In genomic region chr4:68700152-68700551, GRCh38 we compare ENCODE assay signal across 38 cellular contexts. TPM values are rescaled to one million over a fixed set of nuclear protein-coding genes. Genes with fewer than 3 reads are reported as not detected.
"Had no signal": no experiment of that assay in that cellular context is flagged by ENCODE, and none has a peak within 500 bp of the region (broad histone marks: within the 10 kb centered on the region; RNA-seq: fewer than 3 reads in every experiment).

No MANE protein-coding gene starts in this region.

- H3K27ac ChIP-seq: adrenal gland, ascending aorta, body of pancreas, brain microvascular endothelial cell, breast epithelium, cardiac muscle cell had no signal

- ATAC-seq: activated naive CD4-positive, alpha-beta T cell treated with anti-CD3 and anti-CD28 coated beads, Interleukin-2, amount 50 U/mL, for 72 hours; activated naive CD8-positive, alpha-beta T cell treated with anti-CD3 and anti-CD28 coated beads, Interleukin-2, amount 50 U/mL, for 24 hours; activated T-cell treated with anti-CD3 and anti-CD28 coated beads, Interleukin-2, amount 50 U/mL, for 4 hours; activated T-cell treated with anti-CD3 and anti-CD28 coated beads, Interleukin-2, amount 50 U/mL, for 72 hours; activated T-helper 17 cell treated with anti-CD3 and anti-CD28 coated beads, Interleukin-2, amount 50 U/mL, for 72 hours; body of pancreas had no signal

- H3K4me3 ChIP-seq: adrenal gland, ascending aorta, body of pancreas, breast epithelium, cardiac muscle cell had no signal

- H3K36me3 ChIP-seq: adrenal gland, ascending aorta, brain microvascular endothelial cell, breast epithelium, cardiac muscle cell had no signal

- H3K4me1 ChIP-seq: adrenal gland, ascending aorta, body of pancreas, breast epithelium had no signal

- DNase-seq: activated effector memory CD4-positive, alpha-beta T cell treated with anti-CD3 and anti-CD28 coated beads, Interleukin-2, amount 50 U/mL, for 16 hours; activated effector memory CD4-positive, alpha-beta T cell treated with Interleukin-2 at 50 U/mL for 16 hours; activated gamma-delta T cell; activated gamma-delta T cell treated with Interleukin-2 at 50 U/mL for 16 hours; activated naive CD4-positive, alpha-beta T cell; activated naive CD4-positive, alpha-beta T cell treated with anti-CD3 and anti-CD28 coated beads for 36 hours; activated naive CD4-positive, alpha-beta T cell treated with anti-CD3 and anti-CD28 coated beads, Interleukin-2, amount 10 ng/mL, durations not matched to agents 7 days and 5 days; activated naive CD4-positive, alpha-beta T cell treated with anti-CD3 and anti-CD28 coated beads, Interleukin-2, amount 50 U/mL, for 16 hours; activated naive CD4-positive, alpha-beta T cell treated with Interleukin-2 at 50 U/mL for 16 hours; activated naive CD8-positive, alpha-beta T cell treated with anti-CD3 and anti-CD28 coated beads for 36 hours; activated naive CD8-positive, alpha-beta T cell treated with anti-CD3 and anti-CD28 coated beads, Interleukin-2, amount 10 ng/mL, durations not matched to agents 7 days and 5 days; activated naive CD8-positive, alpha-beta T cell treated with anti-CD3 and anti-CD28 coated beads, Interleukin-2, amount 50 U/mL, for 24 hours; activated T-cell treated with anti-CD3 and anti-CD28 coated beads, Interleukin-2, amount 50 U/mL, for 24 hours; activated T-cell treated with anti-CD3 and anti-CD28 coated beads, Interleukin-2, amount 50 U/mL, for 4 hours; activated T-cell treated with anti-CD3 and anti-CD28 coated beads, Interleukin-2, amount 50 U/mL, for 48 hours; activated T-cell treated with anti-CD3 and anti-CD28 coated beads, Interleukin-2, amount 50 U/mL, for 72 hours; adrenal gland; amniotic stem cell; amygdala; anterior cingulate cortex; aorta; body of pancreas; brain microvascular endothelial cell; caudate nucleus; central memory CD4-positive, alpha-beta T cell; cerebellar nuclear complex had no signal

- FAIRE-seq: astrocyte, bronchial epithelial cell had no signal

- H3K27me3 ChIP-seq: adrenal gland, ascending aorta, body of pancreas, brain microvascular endothelial cell, breast epithelium, cardiac muscle cell had no signal

- H3K9me3 ChIP-seq: adrenal gland, ascending aorta, body of pancreas, breast epithelium had no signal

RNA-seq across cellular contexts. Expression of gene UGT2B15, which starts 29.7 kb away (rescaled TPM):
- total RNA-seq: activated naive CD4-positive, alpha-beta T cell treated with anti-CD3 and anti-CD28 coated beads for 36 hours; activated naive CD4-positive, alpha-beta T cell treated with anti-CD3 and anti-CD28 coated beads, Interleukin-2, amount 50 U/mL, for 72 hours; activated naive CD8-positive, alpha-beta T cell treated with anti-CD3 and anti-CD28 coated beads for 36 hours; activated naive CD8-positive, alpha-beta T cell treated with anti-CD3 and anti-CD28 coated beads, Interleukin-2, amount 10 ng/mL, durations not matched to agents 7 days and 5 days; activated T-cell treated with anti-CD3 and anti-CD28 coated beads, Interleukin-2, amount 50 U/mL, for 72 hours; activated T-helper 1 cell treated with anti-CD3 and anti-CD28 coated beads, Interleukin-12 subunit alpha, Interleukin-12 subunit beta, Interleukin-2, Interleukin-4 antibody, amounts not matched to agents 30 ng/mL and 10 ng/mL and 1 ng/mL, durations not matched to agents 14 hours and 24 hours and 36 hours; activated T-helper 17 cell treated with anti-CD3 and anti-CD28 coated beads, Interleukin-2, amount 50 U/mL, for 72 hours; activated T-helper 2 cell treated with anti-CD3 and anti-CD28 coated beads, Interferon-gamma antibody, Interleukin-2, Interleukin-4, amounts not matched to agents 10 μg/mL and 5 μg/mL and 100 μg/mL, durations not matched to agents 14 hours and 24 hours and 36 hours; aorta; astrocyte; bronchial epithelial cell; cardiac muscle cell; cardiac septum; cerebellum; chondrocyte had no signal
- polyA plus RNA-seq: adrenal gland, cardiac muscle cell had no signal
